In genomic region chr3:77825045-77825827, GRCh38 we compare ENCODE assay signal across 12 cellular contexts.
A peak's percentile ranks its signal among the peaks of the same experiment; 100 is the strongest.
DNase-seq lines count a peak whose midpoint lies in the region; ATAC-seq, FAIRE-seq and TF ChIP-seq lines count a peak whose summit lies in the region.
"Had no signal": no experiment of that assay in that cellular context is flagged by ENCODE, and none has a peak within 500 bp of the region (broad histone marks: within the 10 kb centered on the region; RNA-seq: fewer than 3 reads in every experiment).

No MANE protein-coding gene starts in this region.

- no peak overlapping the region for H3K27ac ChIP-seq in right atrium auricular region
- H3K27ac ChIP-seq in brain microvascular endothelial cell, result peak overlapping the region; percentile 10
- H3K27ac ChIP-seq in kidney (ENCODE audit: low read depth in 2 of 2, low read length in 2 of 2), result no peak overlapping the region
- no peak overlapping the region for H3K27ac ChIP-seq in aorta (ENCODE audit: low read depth in 1 of 2, low read length in 2 of 2)
- H3K27ac ChIP-seq: left ventricle myocardium inferior had no signal

- DNase-seq in left ventricle myocardium superior, result peak; percentile 12
- DNase-seq in right atrium auricular region (ENCODE audit: low spot score), result no peak
- peak; percentile 90 for DNase-seq in brain microvascular endothelial cell
- peak; percentile 92 for DNase-seq in kidney
- no peak for DNase-seq in aorta
- DNase-seq in activated T-cell treated with anti-CD3 and anti-CD28 coated beads, Interleukin-2, amount 50 U/mL, for 24 hours, result no peak
- DNase-seq: AML-193, left ventricle myocardium inferior had no signal

- no peaks in the 10 kb centered on the region for H3K4me1 Mint-ChIP-seq in activated T-cell treated with anti-CD3 and anti-CD28 coated beads, Interleukin-2, amount 50 U/mL, for 24 hours (ENCODE audit: low read depth)
- H3K4me1 Mint-ChIP-seq: central memory CD8-positive, alpha-beta T cell had no signal

- no peaks in the 10 kb centered on the region for H3K4me1 ChIP-seq in right atrium auricular region
- H3K4me1 ChIP-seq in kidney (ENCODE audit: control insufficient read depth in 1 of 2, insufficient read depth in 1 of 2, low read depth in 1 of 2, low read length in 2 of 2), result no peaks in the 10 kb centered on the region
- no peaks in the 10 kb centered on the region for H3K4me1 ChIP-seq in aorta (ENCODE audit: control insufficient read depth in 1 of 2, insufficient read depth in 2 of 2, low read length in 2 of 2)
- H3K4me1 ChIP-seq: left ventricle myocardium inferior had no signal

- H3K9ac ChIP-seq in kidney (ENCODE audit: low read length in 2 of 2), result no peak overlapping the region

- intact Hi-C loops in left ventricle myocardium superior (cut with micrococcal nuclease), result no loop called here
- intact Hi-C loops in kidney (cut with DNase I), result no loop called here
- intact Hi-C loops in aorta (cut with DNase I), result no loop called here

- FAIRE-seq in kidney (lab: Jason Lieb, UNC), result no peak
- FAIRE-seq: K562 had no signal

- no peak for TF ChIP-seq CTCF in right atrium auricular region (IDR thresholded peaks at IDR 0.05)
- no peak for TF ChIP-seq CTCF in brain microvascular endothelial cell (IDR thresholded peaks at IDR 0.05; ENCODE audit: low read depth, low read length, missing control alignments)
- no peak for TF ChIP-seq CTCF in kidney (IDR thresholded peaks at IDR 0.05; ENCODE audit: borderline replicate concordance, extremely low read depth, insufficient read depth)

- in situ Hi-C loops in brain microvascular endothelial cell (cut with HindIII; ENCODE audit: low pct_ligation_motif_present, low sequenced_read_pairs), result no loop called here

- no peaks in the 10 kb centered on the region for H3K27me3 ChIP-seq in right atrium auricular region
- no peaks in the 10 kb centered on the region for H3K27me3 ChIP-seq in brain microvascular endothelial cell (replicated peaks)
- no peaks in the 10 kb centered on the region for H3K27me3 ChIP-seq in aorta (ENCODE audit: control insufficient read depth in 1 of 2, insufficient read depth in 2 of 2, low read length in 1 of 2)

- 55 to 61% methylated on average over 2 of the region's 2 CpGs for WGBS in aorta, 2 donors

- no peaks in the 10 kb centered on the region for H3K27me3 Mint-ChIP-seq in activated T-cell treated with anti-CD3 and anti-CD28 coated beads, Interleukin-2, amount 50 U/mL, for 24 hours
- H3K27me3 Mint-ChIP-seq: central memory CD8-positive, alpha-beta T cell had no signal

- ATAC-seq in left ventricle myocardium superior (no peak), aorta (ENCODE audit: low FRiP score) (peak; percentile 36), HG03135 (IDR thresholded peaks at IDR 0.05; ENCODE audit: unreplicated experiment) (no peak), HG02759 (IDR thresholded peaks at IDR 0.05; ENCODE audit: unreplicated experiment) (no peak)
- ATAC-seq: K562 had no signal

- H3K9me3 ChIP-seq in right atrium auricular region (peaks cover 0 to 4% of the 10 kb centered on the region in 2 donors), kidney (ENCODE audit: control insufficient read depth in 1 of 2, low read length in 2 of 2) (no peaks in the 10 kb centered on the region), aorta (ENCODE audit: control insufficient read depth, low read length) (peaks cover 2% of the 10 kb centered on the region)

- no peak overlapping the region for H3K27ac Mint-ChIP-seq in activated T-cell treated with anti-CD3 and anti-CD28 coated beads, Interleukin-2, amount 50 U/mL, for 24 hours

- no peaks in the 10 kb centered on the region for H3K36me3 ChIP-seq in right atrium auricular region
- H3K36me3 ChIP-seq in brain microvascular endothelial cell (replicated peaks), result no peaks in the 10 kb centered on the region
- H3K36me3 ChIP-seq in kidney (ENCODE audit: control insufficient read depth in 1 of 2, insufficient read depth in 2 of 2, low read length in 2 of 2), result no peaks in the 10 kb centered on the region
- H3K36me3 ChIP-seq in aorta (ENCODE audit: control insufficient read depth in 1 of 2, insufficient read depth in 2 of 2, low read length in 1 of 2), result no peaks in the 10 kb centered on the region
- H3K36me3 ChIP-seq: left ventricle myocardium inferior had no signal

- no peaks in the 10 kb centered on the region for H3K36me3 Mint-ChIP-seq in activated T-cell treated with anti-CD3 and anti-CD28 coated beads, Interleukin-2, amount 50 U/mL, for 24 hours (ENCODE audit: low read depth)

- H3K4me3 ChIP-seq in right atrium auricular region (no peak overlapping the region), brain microvascular endothelial cell (ENCODE audit: low read depth, low read length) (no peak overlapping the region), kidney (ENCODE audit: low read length in 2 of 2) (no peak overlapping the region), aorta (ENCODE audit: low read length in 2 of 2) (no peak overlapping the region)
- H3K4me3 ChIP-seq: K562, left ventricle myocardium inferior had no signal

- no peak overlapping the region for H3K4me3 Mint-ChIP-seq in activated T-cell treated with anti-CD3 and anti-CD28 coated beads, Interleukin-2, amount 50 U/mL, for 24 hours
- H3K4me3 Mint-ChIP-seq: central memory CD8-positive, alpha-beta T cell had no signal

- peaks cover 14% of the 10 kb centered on the region for H3K9me3 Mint-ChIP-seq in activated T-cell treated with anti-CD3 and anti-CD28 coated beads, Interleukin-2, amount 50 U/mL, for 24 hours

Comparison
In these comparisons a context has a peak if more than half of its experiments do, and no peak if none do; other contexts are left out.
1. DNase-seq: peak in left ventricle myocardium superior (single experiment), brain microvascular endothelial cell (single experiment) and kidney (single experiment); none in right atrium auricular region (single experiment), aorta (0 of 2) and activated T-cell treated with anti-CD3 and anti-CD28 coated beads, Interleukin-2, amount 50 U/mL, for 24 hours (single experiment).